In genomic region chr3:140863481-140864084, GRCh38 we compare ENCODE assay signal across 8 cellular contexts.
DNase-seq lines count a peak whose midpoint lies in the region; ATAC-seq and TF ChIP-seq lines count a peak whose summit lies in the region.

No MANE protein-coding gene starts in this region.

- peaks cover 0 to 4% (median 0%) of the 10 kb centered on the region in 4 donors for H3K27me3 ChIP-seq in esophagus muscularis mucosa

- peak; percentile 45 for DNase-seq in DMS153 treated with DMSO at 0.1 percent for 48 hours (lab: John Stamatoyannopoulos, UW; ENCODE audit: unreplicated experiment)
- peak; percentile 67 for DNase-seq in HEK293T (ENCODE audit: extremely low spot score)
- peak; percentile 70 for DNase-seq in NCI-H2171 (lab: John Stamatoyannopoulos, UW)
- peak; percentile 58 for DNase-seq in activated CD4-positive, alpha-beta T cell treated with anti-CD3 and anti-CD28 coated beads for 48 hours
- DNase-seq in esophagus muscularis mucosa (ENCODE audit: extremely low spot score), result no peak
- DNase-seq in activated CD4-positive, CD25-positive, alpha-beta regulatory T cell (lab: John Stamatoyannopoulos, UW), result no peak

- H3K9me3 ChIP-seq in esophagus muscularis mucosa, result no peaks in the 10 kb centered on the region

- H3K4me1 ChIP-seq in esophagus muscularis mucosa, result peaks cover 0 to 3% (median 0%) of the 10 kb centered on the region in 4 donors

- 8% methylated on average over 6 of the region's 6 CpGs for WGBS in esophagus muscularis mucosa

- TF ChIP-seq POLR2A in esophagus muscularis mucosa (IDR thresholded peaks at IDR 0.05; ENCODE audit: low read depth), result no peak

- POLR2A ChIA-PET in HEK293T (lab: Yijun Ruan, JAX), result no interaction called here

- ATAC-seq in GM21825 (IDR thresholded peaks at IDR 0.05; ENCODE audit: unreplicated experiment), result no peak

- no peaks in the 10 kb centered on the region for H3K36me3 Mint-ChIP-seq in nephron (ENCODE audit: low read depth)

- no peak overlapping the region for H3K27ac Mint-ChIP-seq in nephron

- peaks cover 6% of the 10 kb centered on the region for H3K4me1 Mint-ChIP-seq in nephron

- peak; percentile 39 to 45 (median 44) for TF ChIP-seq CTCF in esophagus muscularis mucosa (IDR thresholded peaks at IDR 0.05)
- peak; percentile 53 to 69 (median 58) for TF ChIP-seq CTCF in nephron (IDR thresholded peaks at IDR 0.05; ENCODE audit: unreplicated experiment in 3 of 3)

- CTCF ChIA-PET in HEK293T (lab: Yijun Ruan, JAX), result interaction anchor here (1.0 kb wide), 1 partner anchor 76 kb away, joined by 3 read pairs; no protein-coding TSS in a partner anchor

- peaks cover 6% of the 10 kb centered on the region for H3K27me3 Mint-ChIP-seq in nephron (ENCODE audit: low read depth)

- no peak for TF ChIP-seq EP300 in esophagus muscularis mucosa (IDR thresholded peaks at IDR 0.05)

- intact Hi-C loops in esophagus muscularis mucosa (cut with DNase I), result loop anchor here (10.0 kb wide), 2 partner anchors 929 to 1439 kb away; partner anchors contain the start of gene CLSTN2

- no peaks in the 10 kb centered on the region for H3K36me3 ChIP-seq in esophagus muscularis mucosa

- H3K27ac ChIP-seq in esophagus muscularis mucosa (replicated peaks in 1 of 4), result no peak overlapping the region

- H3K4me3 Mint-ChIP-seq in nephron, result no peak overlapping the region

- H3K4me3 ChIP-seq in esophagus muscularis mucosa, result no peak overlapping the region

- H3K9me3 Mint-ChIP-seq in nephron, result peaks cover 7% of the 10 kb centered on the region

TF ChIP-seq in HEK293T, 16 proteins besides CTCF, POLR2A, EP300 and RAD21:
- TF ChIP-seq ELF4 (IDR thresholded peaks at IDR 0.05) (no peak), FOXK2 (IDR thresholded peaks at IDR 0.05) (no peak), ZNF384 (IDR thresholded peaks at IDR 0.05) (peak; percentile 85), BHLHE40 (IDR thresholded peaks at IDR 0.05; ENCODE audit: borderline replicate concordance) (no peak), PKNOX1 (IDR thresholded peaks at IDR 0.05) (no peak), FOXM1 (IDR thresholded peaks at IDR 0.05; ENCODE audit: borderline replicate concordance) (no peak), SUZ12 (IDR thresholded peaks at IDR 0.05) (no peak)
TF ChIP-seq in HEK293T: peak in this region for 1.

Comparison
In these comparisons a context has a peak if more than half of its experiments do, and no peak if none do; other contexts are left out.
1. DNase-seq: peak in DMS153 treated with DMSO at 0.1 percent for 48 hours (single experiment), HEK293T (single experiment), NCI-H2171 (single experiment) and activated CD4-positive, alpha-beta T cell treated with anti-CD3 and anti-CD28 coated beads for 48 hours (single experiment); none in esophagus muscularis mucosa (single experiment) and activated CD4-positive, CD25-positive, alpha-beta regulatory T cell (0 of 4).